8 cellular contexts compared by ENCODE assay signal in genomic region chr6:13614126-13614925, GRCh38. TPM values are rescaled to one million over a fixed set of nuclear protein-coding genes. Genes with fewer than 3 reads are reported as not detected.
DNase-seq lines count a peak whose midpoint lies in the region; ATAC-seq, FAIRE-seq and TF ChIP-seq lines count a peak whose summit lies in the region.
"Had no signal": no experiment of that assay in that cellular context is flagged by ENCODE, and none has a peak within 500 bp of the region (broad histone marks: within the 10 kb centered on the region; RNA-seq: fewer than 3 reads in every experiment).

No MANE protein-coding gene starts in this region.

- peak overlapping the region; percentile 86 for H3K4me3 ChIP-seq in suprapubic skin

- TF ChIP-seq POLR2A in suprapubic skin (IDR thresholded peaks at IDR 0.05) = no peak

- peaks cover 27% of the 10 kb centered on the region for H3K4me1 ChIP-seq in suprapubic skin

- no peak for TF ChIP-seq EP300 in suprapubic skin (IDR thresholded peaks at IDR 0.05)

- H3K9me3 ChIP-seq in suprapubic skin = no peaks in the 10 kb centered on the region

- H3K27me3 ChIP-seq in suprapubic skin = no peaks in the 10 kb centered on the region

- FAIRE-seq in HTR-8/SVneo (lab: Jason Lieb, UNC) = no peak
- FAIRE-seq: endometrium had no signal

- peak overlapping the region; percentile 95 for H3K27ac ChIP-seq in suprapubic skin

- peak; percentile 13 for ATAC-seq in GM21526 (IDR thresholded peaks at IDR 0.05; ENCODE audit: low FRiP score, unreplicated experiment)
- peak; percentile 54 for ATAC-seq in SK-N-SH treated with all-trans-retinoic acid at 6 μM for 48 hours

- DNase-seq in EL (peak; percentile 59), HTR-8/SVneo (ENCODE audit: insufficient read length, low spot score) (peak; percentile 40), lung microvascular endothelial cell (ENCODE audit: low read depth in 2 of 2) (peak; percentile 54 to 66), suprapubic skin (ENCODE audit: low spot score in 2 of 2) (peak in 1 of 2 donors; percentile 82)
- DNase-seq in effector CD4-positive, alpha-beta T cell = peak; percentile 15

- no peak for TF ChIP-seq CTCF in suprapubic skin (IDR thresholded peaks at IDR 0.05)

- H3K36me3 ChIP-seq in suprapubic skin = peaks cover 33% of the 10 kb centered on the region

- 11% methylated on average over 12 of the region's 38 CpGs for WGBS in suprapubic skin

TF ChIP-seq in SK-N-SH treated with all-trans-retinoic acid at 6 μM for 48 hours, 23 proteins besides CTCF, POLR2A, EP300 and RAD21:
- no peak for TF ChIP-seq ZC3H10 (CRISPR knock-in tag; IDR thresholded peaks at IDR 0.05)
- TF ChIP-seq PPARA (CRISPR knock-in tag; IDR thresholded peaks at IDR 0.05; ENCODE audit: borderline replicate concordance) = no peak
- TF ChIP-seq ARNTL (CRISPR knock-in tag; IDR thresholded peaks at IDR 0.05; ENCODE audit: borderline replicate concordance, low read depth) = no peak
- no peak for TF ChIP-seq TOX (CRISPR knock-in tag; IDR thresholded peaks at IDR 0.05; ENCODE audit: borderline replicate concordance)
- TF ChIP-seq ESRRG (CRISPR knock-in tag; IDR thresholded peaks at IDR 0.05) = no peak
- no peak for TF ChIP-seq ZFP3 (CRISPR knock-in tag; IDR thresholded peaks at IDR 0.05)
- no peak for TF ChIP-seq SNAI2 (CRISPR knock-in tag; IDR thresholded peaks at IDR 0.05)
- TF ChIP-seq, protein P1, sequence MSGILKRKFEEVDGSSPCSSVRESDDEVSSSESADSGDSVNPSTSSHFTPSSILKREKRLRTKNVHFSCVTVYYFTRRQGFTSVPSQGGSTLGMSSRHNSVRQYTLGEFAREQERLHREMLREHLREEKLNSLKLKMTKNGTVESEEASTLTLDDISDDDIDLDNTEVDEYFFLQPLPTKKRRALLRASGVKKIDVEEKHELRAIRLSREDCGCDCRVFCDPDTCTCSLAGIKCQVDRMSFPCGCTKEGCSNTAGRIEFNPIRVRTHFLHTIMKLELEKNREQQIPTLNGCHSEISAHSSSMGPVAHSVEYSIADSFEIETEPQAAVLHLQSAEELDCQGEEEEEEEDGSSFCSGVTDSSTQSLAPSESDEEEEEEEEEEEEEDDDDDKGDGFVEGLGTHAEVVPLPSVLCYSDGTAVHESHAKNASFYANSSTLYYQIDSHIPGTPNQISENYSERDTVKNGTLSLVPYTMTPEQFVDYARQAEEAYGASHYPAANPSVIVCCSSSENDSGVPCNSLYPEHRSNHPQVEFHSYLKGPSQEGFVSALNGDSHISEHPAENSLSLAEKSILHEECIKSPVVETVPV (CRISPR knock-in tag; IDR thresholded peaks at IDR 0.05) = no peak
- no peak for TF ChIP-seq TCF4 (CRISPR knock-in tag; IDR thresholded peaks at IDR 0.05; ENCODE audit: borderline replicate concordance)
- TF ChIP-seq, protein P2, sequence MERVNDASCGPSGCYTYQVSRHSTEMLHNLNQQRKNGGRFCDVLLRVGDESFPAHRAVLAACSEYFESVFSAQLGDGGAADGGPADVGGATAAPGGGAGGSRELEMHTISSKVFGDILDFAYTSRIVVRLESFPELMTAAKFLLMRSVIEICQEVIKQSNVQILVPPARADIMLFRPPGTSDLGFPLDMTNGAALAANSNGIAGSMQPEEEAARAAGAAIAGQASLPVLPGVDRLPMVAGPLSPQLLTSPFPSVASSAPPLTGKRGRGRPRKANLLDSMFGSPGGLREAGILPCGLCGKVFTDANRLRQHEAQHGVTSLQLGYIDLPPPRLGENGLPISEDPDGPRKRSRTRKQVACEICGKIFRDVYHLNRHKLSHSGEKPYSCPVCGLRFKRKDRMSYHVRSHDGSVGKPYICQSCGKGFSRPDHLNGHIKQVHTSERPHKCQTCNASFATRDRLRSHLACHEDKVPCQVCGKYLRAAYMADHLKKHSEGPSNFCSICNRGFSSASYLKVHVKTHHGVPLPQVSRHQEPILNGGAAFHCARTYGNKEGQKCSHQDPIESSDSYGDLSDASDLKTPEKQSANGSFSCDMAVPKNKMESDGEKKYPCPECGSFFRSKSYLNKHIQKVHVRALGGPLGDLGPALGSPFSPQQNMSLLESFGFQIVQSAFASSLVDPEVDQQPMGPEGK (CRISPR knock-in tag; IDR thresholded peaks at IDR 0.05; ENCODE audit: borderline replicate concordance) = no peak
- TF ChIP-seq TSHZ2 (CRISPR knock-in tag; IDR thresholded peaks at IDR 0.05) = no peak
- no peak for TF ChIP-seq ISL1 (CRISPR knock-in tag; IDR thresholded peaks at IDR 0.05)
- no peak for TF ChIP-seq RARB (CRISPR knock-in tag; IDR thresholded peaks at IDR 0.05)
- no peak for TF ChIP-seq ZFP30 (CRISPR knock-in tag; IDR thresholded peaks at IDR 0.05)
- no peak for TF ChIP-seq ZNF565 (CRISPR knock-in tag; conservative IDR thresholded peaks at IDR 0.05; ENCODE audit: low read depth)

RNA-seq across cellular contexts. Expression of gene NOL7, which starts 0.8 kb away (rescaled TPM):
- total RNA-seq in lung microvascular endothelial cell = 38.1 and 43.1 TPM in 2 replicates
- total RNA-seq in suprapubic skin = 10 to 100 TPM; 38.6 to 48.0 (median 42.0) TPM

RNA-seq across cellular contexts. Expression of gene SIRT5, which starts 39.9 kb away (rescaled TPM):
- 6.8 and 7.1 TPM in 2 replicates for total RNA-seq in lung microvascular endothelial cell
- total RNA-seq in suprapubic skin = 10 to 100 TPM in 2 of 4 donors, 1 to 10 TPM in 2; 5.7 to 17.8 (median 8.7) TPM
